ENCODE assay signal across 8 cellular contexts in the genomic region with DNA sequence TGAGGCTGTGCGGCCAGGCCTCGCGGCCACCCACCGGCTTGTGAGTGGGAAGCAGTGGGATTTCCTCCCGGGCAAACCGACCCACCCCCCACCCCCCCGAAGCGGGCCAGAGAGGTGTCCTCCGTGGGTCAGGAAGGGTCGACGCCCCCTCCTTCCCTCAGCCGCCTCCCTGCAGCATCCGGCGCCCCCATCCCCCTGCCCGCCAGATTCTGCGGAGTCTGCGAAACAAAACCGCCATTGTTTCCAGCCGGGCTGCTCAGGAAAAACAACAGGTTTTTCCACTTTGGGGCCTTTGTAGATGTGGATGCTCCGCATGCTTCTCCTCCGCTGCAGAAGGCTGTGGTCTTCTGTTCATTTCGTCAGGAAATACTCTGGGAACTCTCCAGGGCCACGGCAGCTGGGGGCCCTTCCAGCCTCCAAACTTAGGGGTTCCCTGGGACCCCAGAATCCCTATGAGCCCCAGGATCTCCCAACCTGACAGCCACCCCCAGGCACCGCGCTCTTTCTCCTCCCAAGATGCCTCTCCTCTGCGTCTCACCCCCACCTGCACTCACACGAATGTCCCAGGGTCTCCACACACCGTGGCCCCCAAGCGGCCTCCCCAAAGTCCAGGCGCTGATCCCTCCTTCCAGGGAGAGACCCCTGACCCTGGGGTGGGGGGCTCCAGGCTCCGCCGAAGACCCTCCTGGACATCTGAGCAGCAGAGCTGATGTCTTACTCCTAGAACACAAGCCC.
A peak's percentile ranks its signal among the peaks of the same experiment; 100 is the strongest.
DNase-seq lines count a peak whose midpoint lies in the region; ATAC-seq and TF ChIP-seq lines count a peak whose summit lies in the region.
"Not testable (repeated sequence)": the region's sequence is repeated elsewhere in the genome, so short reads cannot be mapped to it uniquely, and the experiment has no call there.

No MANE protein-coding gene starts in this region.

- WGBS in HUES64: 51% methylated on average over 24 of the region's 32 CpGs
- 38 to 66% methylated on average over 13 to 32 of the region's 32 CpGs for WGBS in body of pancreas, 2 donors

- not testable (repeated sequence) for H3K36me3 ChIP-seq in BLaER1; HUES64 (ENCODE audit: insufficient read depth, low read length); body of pancreas (replicated peaks in 1 of 2; ENCODE audit: insufficient read depth in 1 of 2, low read depth in 2 of 2); neuron (ENCODE audit: insufficient read depth, low read length)

- H3K27me3 ChIP-seq in BLaER1; HUES64 (ENCODE audit: insufficient read depth, low read length); body of pancreas; neuron (ENCODE audit: insufficient read depth, low read length): not testable (repeated sequence)

- in situ Hi-C loops in SK-MEL-5 (cut with HindIII; ENCODE audit: low pct_unique_long_range_greater_than_20kb, low sequenced_read_pairs): not testable (repeated sequence)

- H2AFZ ChIP-seq in neuron (ENCODE audit: low read depth, low read length): peak overlapping the region; percentile 59

- peak overlapping the region; percentile 80 for H3K4me2 ChIP-seq in BLaER1

- ATAC-seq in body of pancreas: peak; percentile 67
- peak; percentile 16 for ATAC-seq in esophagus mucosa
- ATAC-seq in left colon: peak; percentile 13

- TF ChIP-seq CTCF in body of pancreas (IDR thresholded peaks at IDR 0.05): not testable (repeated sequence)

- DNase-seq in SK-MEL-5 (ENCODE audit: low read depth, low spot score) (peak; percentile 47), body of pancreas (peak in 2 of 4 donors; percentile 44 to 48), left colon (peak in 1 of 2 donors; percentile 31)
- peak; percentile 23 for DNase-seq in stimulated activated CD4-positive, alpha-beta T cell treated with anti-CD3 and anti-CD28 coated beads, Interleukin-15, amount 100 ng/mL, for 24 hours

- H3K9ac ChIP-seq in BLaER1: peak overlapping the region; percentile 45; the same call in 1 of the 2 replicates
- peak overlapping the region; percentile 61 for H3K9ac ChIP-seq in HUES64 (ENCODE audit: low read depth, low read length)

- H3K4me3 ChIP-seq in BLaER1 (0 out of 2 replicates have a peak overlapping the region, but pooled peaks have one; percentile 31), HUES64 (ENCODE audit: low read length) (peak overlapping the region; percentile 27; the same call in 1 of the 2 replicates), neuron (ENCODE audit: low read length) (peak overlapping the region; percentile 20)
- H3K4me3 ChIP-seq in body of pancreas: not testable (repeated sequence)

- H3K27ac ChIP-seq in BLaER1 (peak overlapping the region; percentile 64; the same call in 1 of the 2 replicates), HUES64 (ENCODE audit: low read depth, low read length) (peak overlapping the region; percentile 77), body of pancreas (peak overlapping the region in 3 of 4 donors; percentile 58 to 73 (median 59))

- intact Hi-C loops in body of pancreas (cut with DNase I); left colon (cut with DNase I, micrococcal nuclease): not testable (repeated sequence)

- H3K4me1 ChIP-seq in BLaER1 (peaks cover 60% of the 10 kb centered on the region), body of pancreas (peaks cover 10% of the 10 kb centered on the region)
- not testable (repeated sequence) for H3K4me1 ChIP-seq in HUES64 (ENCODE audit: insufficient read depth, low read length); neuron (ENCODE audit: insufficient read depth, low read length)

- H4K20me1 ChIP-seq in BLaER1: not testable (repeated sequence)

- TF ChIP-seq POLR2A in body of pancreas (IDR thresholded peaks at IDR 0.05): not testable (repeated sequence)

- H3K9me3 ChIP-seq in BLaER1; HUES64 (ENCODE audit: insufficient read depth, low read depth, low read length); body of pancreas; neuron (ENCODE audit: low read length): not testable (repeated sequence)

Comparison
In these comparisons a context has a peak if more than half of its experiments do, and no peak if none do; other contexts are left out.
1. ATAC-seq: peak in every context shown above with its lines; median percentile 67 in body of pancreas; 16 in esophagus mucosa; 13 in left colon.